1 cellular context compared by ENCODE assay signal in the genomic region with DNA sequence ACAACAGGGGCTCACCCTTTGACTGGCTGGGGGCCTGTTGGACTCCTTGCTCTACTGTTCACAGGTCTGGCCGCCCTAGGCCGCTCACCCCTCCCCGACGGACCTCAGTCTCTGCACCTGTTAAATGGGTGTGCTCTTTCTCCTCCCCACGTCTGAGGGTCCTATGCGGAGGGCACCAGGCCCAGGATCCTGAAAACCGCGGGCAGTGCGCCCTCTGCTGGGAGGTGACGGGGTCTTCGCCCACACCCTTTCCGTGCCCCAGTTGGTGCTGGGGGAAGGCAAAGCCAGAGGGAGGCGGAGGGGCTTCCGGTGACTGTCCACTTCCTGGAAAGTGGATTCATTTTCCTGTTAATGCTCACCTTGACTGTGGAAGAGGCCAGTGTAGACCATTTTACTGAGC.
A peak's percentile ranks its signal among the peaks of the same experiment; 100 is the strongest.
TF ChIP-seq lines count a peak whose summit lies in the region.

No MANE protein-coding gene starts in this region.

TF ChIP-seq in HepG2, 621 proteins besides CTCF, POLR2A, EP300 and RAD21:
- TF ChIP-seq GABPA (IDR thresholded peaks at IDR 0.05; ENCODE audit: low read depth, low read length) (no peak), GABPA (CRISPR knock-in tag; IDR thresholded peaks at IDR 0.05; ENCODE audit: low read depth) (peak; percentile 41; the same call in 1 of the 2 replicates), ZNF20 (CRISPR knock-in tag; IDR thresholded peaks at IDR 0.05) (no peak), ZNF652 (CRISPR knock-in tag; IDR thresholded peaks at IDR 0.05; ENCODE audit: borderline replicate concordance, low read depth) (0 out of 2 replicates have a peak, but pooled peaks have one; percentile 49)
TF ChIP-seq in HepG2: peak in this region for 2.
